Comparison of ENCODE assay signal across 10 cellular contexts in genomic region chr11:839875-840617, GRCh38. TPM values are rescaled to one million over a fixed set of nuclear protein-coding genes. Genes with fewer than 3 reads are reported as not detected.
DNase-seq lines count a peak whose midpoint lies in the region; ATAC-seq, FAIRE-seq and TF ChIP-seq lines count a peak whose summit lies in the region.
"Had no signal": no experiment of that assay in that cellular context is flagged by ENCODE, and none has a peak within 500 bp of the region (broad histone marks: within the 10 kb centered on the region; RNA-seq: fewer than 3 reads in every experiment).

No MANE protein-coding gene starts in this region.

- H3K9me3 ChIP-seq in Karpas-422 (ENCODE audit: low read length) (no peaks in the 10 kb centered on the region), gastroesophageal sphincter (no peaks in the 10 kb centered on the region)
- H3K9me3 ChIP-seq: uterus had no signal

- no peaks in the 10 kb centered on the region for H3K9me2 ChIP-seq in Karpas-422 (replicated peaks; ENCODE audit: insufficient read depth, low read length)

- H2AFZ ChIP-seq in Karpas-422 (ENCODE audit: low read length): no peak overlapping the region

- H3K36me3 Mint-ChIP-seq in natural killer cell treated with Interleukin-12 subunit alpha and Interleukin-12 subunit beta and Interleukin-15 and Interleukin-18, amount 100 ng/mL, for 72 hours: no peaks in the 10 kb centered on the region

- peaks cover 24 to 34% of the 10 kb centered on the region in 2 donors for H3K4me1 Mint-ChIP-seq in natural killer cell treated with Interleukin-12 subunit alpha and Interleukin-12 subunit beta and Interleukin-15 and Interleukin-18, amount 100 ng/mL, for 72 hours (ENCODE audit: low read depth in 2 of 2)

- DNase-seq in D721Med (ENCODE audit: insufficient read length, low spot score) (no peak), Karpas-422 (no peak), astrocyte of the spinal cord (ENCODE audit: low read depth, low spot score) (no peak), NCI-H2171 treated with DMSO at 0.1 percent for 48 hours (lab: John Stamatoyannopoulos, UW) (no peak), C1 segment of cervical spinal cord (lab: John Stamatoyannopoulos, UW) (no peak), NCI-H2081 treated with DMSO at 0.1 percent for 48 hours (lab: John Stamatoyannopoulos, UW) (no peak)
- no peak for DNase-seq in natural killer cell treated with Interleukin-12 subunit alpha and Interleukin-12 subunit beta and Interleukin-15 and Interleukin-18, amount 100 ng/mL, for 72 hours (ENCODE audit: low spot score)
- DNase-seq: activated CD4-positive, CD25-positive, alpha-beta regulatory T cell treated with anti-CD3 and anti-CD28 coated beads, Interleukin-2, amount 50 U/mL, for 72 hours; uterus had no signal

- in situ Hi-C loops in astrocyte of the spinal cord (cut with HindIII; ENCODE audit: low sequenced_read_pairs): no loop called here

- H3K9ac ChIP-seq in Karpas-422 (ENCODE audit: low read length): no peak overlapping the region

- WGBS in gastroesophageal sphincter (ENCODE audit: low coverage in 1 of 2), 2 donors: no CpG with 5 or more reads among the region's 25 CpGs

- TF ChIP-seq EP300 in gastroesophageal sphincter (IDR thresholded peaks at IDR 0.05): no peak

- peaks cover 19% of the 10 kb centered on the region; the same call in 1 of the 2 replicates for H4K20me1 ChIP-seq in Karpas-422 (ENCODE audit: insufficient read depth, low read depth, low read length)

- H3K27me3 Mint-ChIP-seq in natural killer cell treated with Interleukin-12 subunit alpha and Interleukin-12 subunit beta and Interleukin-15 and Interleukin-18, amount 100 ng/mL, for 72 hours: no peaks in the 10 kb centered on the region

- H3K36me3 ChIP-seq in Karpas-422 (ENCODE audit: insufficient read depth, low read length): 0 out of 2 replicates have a peak, but pooled peaks cover 3% of the 10 kb centered on the region
- H3K36me3 ChIP-seq in gastroesophageal sphincter: peaks cover 0 to 50% of the 10 kb centered on the region in 2 donors
- H3K36me3 ChIP-seq: uterus had no signal

- H3K9me3 Mint-ChIP-seq in natural killer cell treated with Interleukin-12 subunit alpha and Interleukin-12 subunit beta and Interleukin-15 and Interleukin-18, amount 100 ng/mL, for 72 hours: no peaks in the 10 kb centered on the region

- peak overlapping the region; percentile 85 for H3K4me2 ChIP-seq in Karpas-422 (ENCODE audit: low read depth, low read length, poor library complexity, severe bottlenecking)

- TF ChIP-seq CTCF in D721Med (IDR thresholded peaks at IDR 0.05; ENCODE audit: insufficient read depth, missing control alignments): peak; percentile 19
- TF ChIP-seq CTCF in astrocyte of the spinal cord (IDR thresholded peaks at IDR 0.05; ENCODE audit: low read depth, low read length): peak; percentile 53
- TF ChIP-seq CTCF in gastroesophageal sphincter (IDR thresholded peaks at IDR 0.05): no peak

- ATAC-seq in natural killer cell treated with Interleukin-12 subunit alpha and Interleukin-12 subunit beta and Interleukin-15 and Interleukin-18, amount 100 ng/mL, for 72 hours: no peak
- ATAC-seq in gastroesophageal sphincter: no peak

- H3K27me3 ChIP-seq in Karpas-422 (ENCODE audit: low read length): no peaks in the 10 kb centered on the region
- H3K27me3 ChIP-seq in gastroesophageal sphincter: no peaks in the 10 kb centered on the region
- H3K27me3 ChIP-seq: uterus had no signal

- peak overlapping the region; percentile 84 for H3K4me3 Mint-ChIP-seq in natural killer cell treated with Interleukin-12 subunit alpha and Interleukin-12 subunit beta and Interleukin-15 and Interleukin-18, amount 100 ng/mL, for 72 hours

- H3K4me3 ChIP-seq in Karpas-422 (ENCODE audit: low read length) (no peak overlapping the region), astrocyte of the spinal cord (ENCODE audit: low read depth, low read length) (no peak overlapping the region), gastroesophageal sphincter (peak overlapping the region in 1 of 2 donors; percentile 100)
- H3K4me3 ChIP-seq: uterus had no signal

- H3K27ac ChIP-seq in Karpas-422 (ENCODE audit: low read length): no peak overlapping the region
- H3K27ac ChIP-seq in gastroesophageal sphincter: peak overlapping the region in 2 of 4 donors; percentile 44 to 92
- H3K27ac ChIP-seq: uterus had no signal

- H3K4me1 ChIP-seq in Karpas-422 (ENCODE audit: low read length) (peaks cover 24% of the 10 kb centered on the region), gastroesophageal sphincter (peaks cover 6 to 88% (median 13%) of the 10 kb centered on the region in 3 donors)

- peak overlapping the region in 1 of 2 donors; percentile 61 for H3K27ac Mint-ChIP-seq in natural killer cell treated with Interleukin-12 subunit alpha and Interleukin-12 subunit beta and Interleukin-15 and Interleukin-18, amount 100 ng/mL, for 72 hours

- H3K79me2 ChIP-seq in Karpas-422 (ENCODE audit: low read length): peaks cover 24% of the 10 kb centered on the region

- no peak for FAIRE-seq in D721Med (lab: Jason Lieb, UNC)

- TF ChIP-seq POLR2A in gastroesophageal sphincter (IDR thresholded peaks at IDR 0.05): no peak

RNA-seq across cellular contexts. Expression of gene POLR2L, which starts 2.3 kb away (rescaled TPM):
- total RNA-seq in Karpas-422 (2014; rRNA removed; shearing (Covaris generic); ENCODE audit: low replicate concordance): 113 and 203 TPM in 2 replicates
- total RNA-seq in natural killer cell treated with Interleukin-12 subunit alpha and Interleukin-12 subunit beta and Interleukin-15 and Interleukin-18, amount 100 ng/mL, for 72 hours: 10 to 100 TPM; 97.4 to 97.8 TPM
- total RNA-seq in gastroesophageal sphincter: 10 to 100 TPM; 65.5 to 86.0 (median 71.8) TPM

RNA-seq across cellular contexts. Expression of gene TSPAN4, which starts 2.6 kb away (rescaled TPM):
- 4.0 TPM in 1 of 2 replicates, not detected in the other for total RNA-seq in Karpas-422 (2014; rRNA removed; shearing (Covaris generic); ENCODE audit: low replicate concordance)
- total RNA-seq in natural killer cell treated with Interleukin-12 subunit alpha and Interleukin-12 subunit beta and Interleukin-15 and Interleukin-18, amount 100 ng/mL, for 72 hours: 10 to 100 TPM; 17.4 to 31.4 TPM
- total RNA-seq in gastroesophageal sphincter: 100 to 1,000 TPM in 3 of 4 donors, 10 to 100 TPM in 1; 66.5 to 115 (median 112) TPM

RNA-seq across cellular contexts. Expression of gene CD151, which starts 7.3 kb away (rescaled TPM):
- total RNA-seq in Karpas-422 (2014; rRNA removed; shearing (Covaris generic); ENCODE audit: low replicate concordance): 8.4 and 10.5 TPM in 2 replicates
- 10 to 100 TPM; 45.0 to 72.0 TPM for total RNA-seq in natural killer cell treated with Interleukin-12 subunit alpha and Interleukin-12 subunit beta and Interleukin-15 and Interleukin-18, amount 100 ng/mL, for 72 hours
- total RNA-seq in gastroesophageal sphincter: 100 to 1,000 TPM; 277 to 794 (median 465) TPM

RNA-seq across cellular contexts. Expression of gene CRACR2B, which starts 12.3 kb away (rescaled TPM):
- total RNA-seq in Karpas-422 (2014; rRNA removed; shearing (Covaris generic); ENCODE audit: low replicate concordance): 0.48 and 1.5 TPM in 2 replicates
- 1 to 10 TPM; 2.6 to 2.9 TPM for total RNA-seq in natural killer cell treated with Interleukin-12 subunit alpha and Interleukin-12 subunit beta and Interleukin-15 and Interleukin-18, amount 100 ng/mL, for 72 hours
- total RNA-seq in gastroesophageal sphincter: 10 to 100 TPM in 1 of 4 donors, 1 to 10 TPM in 3; 4.1 to 10.3 (median 6.4) TPM

RNA-seq across cellular contexts. Expression of gene PNPLA2, which starts 21.3 kb away (rescaled TPM):
- total RNA-seq in Karpas-422 (2014; rRNA removed; shearing (Covaris generic); ENCODE audit: low replicate concordance): 32.5 and 35.8 TPM in 2 replicates
- 10 to 100 TPM; 69.0 to 95.0 TPM for total RNA-seq in natural killer cell treated with Interleukin-12 subunit alpha and Interleukin-12 subunit beta and Interleukin-15 and Interleukin-18, amount 100 ng/mL, for 72 hours
- total RNA-seq in gastroesophageal sphincter: 10 to 100 TPM; 39.7 to 79.4 (median 58.9) TPM

Comparison
In these comparisons a context has a peak if more than half of its experiments do, and no peak if none do; other contexts are left out.
1. CTCF ChIP-seq: peak in D721Med (single experiment) and astrocyte of the spinal cord (single experiment); none in gastroesophageal sphincter (0 of 4).